Comparison of ENCODE assay signal across 22 cellular contexts in the genomic region with DNA sequence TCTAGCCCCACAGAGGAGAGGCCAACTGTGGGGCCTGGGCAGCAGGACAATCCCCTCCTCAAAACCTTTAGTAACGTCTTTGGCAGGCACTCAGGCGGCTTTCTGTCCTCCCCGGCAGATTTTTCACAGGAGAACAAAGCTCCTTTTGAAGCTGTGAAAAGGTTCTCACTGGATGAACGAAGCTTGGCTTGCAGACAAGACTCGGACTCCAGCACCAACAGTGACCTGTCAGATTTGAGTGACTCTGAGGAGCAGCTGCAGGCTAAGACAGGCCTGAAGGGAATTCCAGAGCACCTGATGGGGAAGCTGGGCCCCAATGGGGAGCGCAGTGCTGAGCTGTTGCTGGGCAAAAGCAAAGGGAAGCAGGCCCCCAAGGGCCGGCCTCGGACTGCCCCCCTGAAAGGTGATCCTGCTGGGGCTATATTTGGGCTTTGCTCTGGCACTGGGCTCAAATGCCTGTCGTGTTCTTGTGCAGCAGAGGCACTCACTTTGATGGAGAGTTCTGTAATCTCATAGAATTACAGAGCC. TPM values are rescaled to one million over a fixed set of nuclear protein-coding genes. Genes with fewer than 3 reads are reported as not detected.
DNase-seq lines count a peak whose midpoint lies in the region; ATAC-seq and TF ChIP-seq lines count a peak whose summit lies in the region.
"Had no signal": no experiment of that assay in that cellular context is flagged by ENCODE, and none has a peak within 500 bp of the region (broad histone marks: within the 10 kb centered on the region; RNA-seq: fewer than 3 reads in every experiment).

No MANE protein-coding gene starts in this region.

- H3K4me3 ChIP-seq in right atrium auricular region, result no peak overlapping the region
- H3K4me3 ChIP-seq: hepatocyte, upper lobe of right lung had no signal

- DNase-seq in COLO829 (ENCODE audit: low spot score), result peak; percentile 28
- no peak for DNase-seq in right atrium auricular region (ENCODE audit: low spot score)
- DNase-seq in posterior cingulate gyrus, result peak in 9 of 10 donors; percentile 27 to 88 (median 45)
- no peak for DNase-seq in activated naive CD4-positive, alpha-beta T cell treated with anti-CD3 and anti-CD28 coated beads, Interleukin-2, amount 50 U/mL, for 16 hours
- DNase-seq in ureter (ENCODE audit: low spot score), result no peak
- DNase-seq: activated CD4-positive, alpha-beta T cell treated with anti-CD3 and anti-CD28 coated beads for 4 hours; activated CD8-positive, alpha-beta memory T cell treated with anti-CD3 and anti-CD28 coated beads, Interleukin-2, amount 50 U/mL, for 4 hours; activated naive CD4-positive, alpha-beta T cell; CD4-positive, alpha-beta memory T cell; kidney glomerular epithelial cell; NCI-H1105; NCI-H774; stimulated activated CD4-positive, alpha-beta T cell treated with anti-CD3 and anti-CD28 coated beads, Interleukin-15, amount 100 ng/mL, for 24 hours; stimulated activated naive CD4-positive, alpha-beta T cell; upper lobe of right lung had no signal

- H3K9me3 ChIP-seq in right atrium auricular region, result no peaks in the 10 kb centered on the region
- H3K9me3 ChIP-seq: upper lobe of right lung had no signal

- ATAC-seq in GM19328 (IDR thresholded peaks at IDR 0.05; ENCODE audit: unreplicated experiment) (no peak), GM18498 (IDR thresholded peaks at IDR 0.05; ENCODE audit: unreplicated experiment) (no peak)
- ATAC-seq: HCT116, SK-N-SH treated with all-trans-retinoic acid at 6 μM for 48 hours, upper lobe of right lung had no signal

- no peak for TF ChIP-seq CTCF in right atrium auricular region (IDR thresholded peaks at IDR 0.05)

- peaks cover 0 to 10% of the 10 kb centered on the region in 2 donors for H3K4me1 ChIP-seq in right atrium auricular region
- H3K4me1 ChIP-seq: upper lobe of right lung had no signal

- H3K27ac ChIP-seq in cingulate gyrus (ENCODE audit: low read depth, low read length) (peak overlapping the region; percentile 83), right atrium auricular region (peak overlapping the region; percentile 43 to 80)
- H3K27ac ChIP-seq: hepatocyte, parathyroid adenoma, upper lobe of right lung had no signal

- H3K36me3 ChIP-seq in right atrium auricular region, result peaks cover 52% of the 10 kb centered on the region

- intact Hi-C loops in posterior cingulate gyrus (cut with DNase I), result no loop called here

- no peaks in the 10 kb centered on the region for H3K27me3 ChIP-seq in right atrium auricular region
- H3K27me3 ChIP-seq: hepatocyte, upper lobe of right lung had no signal

RNA-seq across cellular contexts. Expression of gene KDM3B, which starts 39.4 kb away (rescaled TPM):
- total RNA-seq in right atrium auricular region, result 10 to 100 TPM; 42.9 to 46.9 TPM
- 79.8 TPM for total RNA-seq in ureter

RNA-seq across cellular contexts. Expression of gene REEP2, which starts 46.9 kb away (rescaled TPM):
- total RNA-seq in right atrium auricular region (10 to 100 TPM; 27.5 to 28.4 TPM), ureter (7.0 TPM)
- total RNA-seq: CD4-positive, alpha-beta memory T cell had no signal

RNA-seq across cellular contexts. Expression of gene FAM53C, which starts 53.9 kb away (rescaled TPM):
- 10 to 100 TPM; 18.6 to 21.4 TPM for total RNA-seq in right atrium auricular region
- 15.6 TPM for total RNA-seq in ureter

Comparison
In these comparisons a context has a peak if more than half of its experiments do, and no peak if none do; other contexts are left out.
1. DNase-seq: peak in COLO829 (single experiment) and posterior cingulate gyrus (9 of 10); none in right atrium auricular region (single experiment), activated naive CD4-positive, alpha-beta T cell treated with anti-CD3 and anti-CD28 coated beads, Interleukin-2, amount 50 U/mL, for 16 hours (single experiment) and ureter (single experiment).